8 cellular contexts compared by ENCODE assay signal in the genomic region with DNA sequence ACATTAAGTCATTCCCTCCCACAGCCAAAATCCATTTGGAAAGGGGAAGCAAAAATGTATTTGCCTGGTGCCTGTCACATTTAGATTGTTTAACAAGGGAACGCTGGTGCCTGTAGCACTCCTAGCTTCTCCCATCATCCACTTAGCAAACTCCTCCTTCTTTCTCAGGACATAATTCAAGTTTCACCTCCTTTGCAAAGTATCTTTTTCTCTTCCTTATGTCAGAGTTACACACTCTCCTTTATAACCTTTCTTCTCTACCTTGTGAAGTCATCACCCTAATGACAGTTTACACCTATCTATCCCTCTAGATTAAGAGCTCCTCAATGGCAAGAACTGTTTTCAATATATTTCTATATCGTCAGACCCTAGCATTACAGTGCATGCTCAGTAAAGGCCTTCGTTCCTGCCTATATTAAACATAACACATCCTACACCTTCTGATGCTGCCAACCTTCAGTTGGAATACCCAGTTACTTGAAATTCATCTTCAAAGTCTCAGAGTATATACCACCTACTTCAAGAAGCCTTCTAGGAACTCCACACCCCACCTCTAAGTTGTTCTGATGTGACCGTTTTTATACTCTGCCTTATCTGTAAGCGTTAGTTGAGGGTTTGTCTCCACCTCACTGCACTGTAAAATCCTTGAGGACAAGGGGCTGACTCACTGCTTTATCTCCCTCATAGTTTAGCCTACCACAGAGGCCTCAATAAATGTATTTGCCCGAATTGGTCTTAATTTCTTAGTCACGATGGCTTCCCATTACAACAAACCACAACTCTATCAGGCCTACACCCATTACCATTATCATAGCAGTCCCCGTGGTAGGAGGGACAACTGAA. TPM values are rescaled to one million over a fixed set of nuclear protein-coding genes. Genes with fewer than 3 reads are reported as not detected.
DNase-seq lines count a peak whose midpoint lies in the region; ATAC-seq, FAIRE-seq and TF ChIP-seq lines count a peak whose summit lies in the region.

No MANE protein-coding gene starts in this region.

- no peak overlapping the region for H3K4me2 ChIP-seq in keratinocyte (ENCODE audit: control insufficient read depth, extremely low read depth, insufficient read depth, low read depth, low read length)

- no peak for DNase-seq in activated naive CD4-positive, alpha-beta T cell treated with anti-CD3 and anti-CD28 coated beads for 36 hours
- no peak for DNase-seq in activated naive CD4-positive, alpha-beta T cell treated with Interleukin-2 at 50 U/mL for 16 hours
- no peak for DNase-seq in activated naive CD8-positive, alpha-beta T cell treated with anti-CD3 and anti-CD28 coated beads for 36 hours
- no peak for DNase-seq in keratinocyte (ENCODE audit: low read depth, low spot score)
- DNase-seq in type B pancreatic cell (ENCODE audit: extremely low spot score, unreplicated experiment): no peak
- DNase-seq in tibial artery: no peak
- no peak for DNase-seq in SW480 (ENCODE audit: low spot score)

- H3K9me1 ChIP-seq in keratinocyte (ENCODE audit: control insufficient read depth, extremely low read depth, insufficient read depth, low read length): no peaks in the 10 kb centered on the region

- no peak overlapping the region for H2AFZ ChIP-seq in keratinocyte (ENCODE audit: control insufficient read depth, low read length)

- TF ChIP-seq CTCF in keratinocyte (optimal IDR thresholded peaks at IDR 0.05 in 1 of 3, IDR thresholded peaks at IDR 0.05 in 1 of 3, conservative IDR thresholded peaks at IDR 0.05 in 1 of 3; ENCODE audit: extremely low read depth in 1 of 3, insufficient read depth in 2 of 3, low read length in 3 of 3): no peak
- no peak for TF ChIP-seq CTCF in type B pancreatic cell (conservative IDR thresholded peaks at IDR 0.05)
- no peak for TF ChIP-seq CTCF in tibial artery (IDR thresholded peaks at IDR 0.05)

- no peak overlapping the region for H3K4me3 ChIP-seq in keratinocyte (ENCODE audit: control insufficient read depth in 2 of 3, extremely low read depth in 1 of 3, insufficient read depth in 2 of 3, low read depth in 1 of 3, low read length in 3 of 3)
- H3K4me3 ChIP-seq in tibial artery: no peak overlapping the region

- peak; percentile 69 for FAIRE-seq in keratinocyte (lab: Jason Lieb, UNC)

- no peaks in the 10 kb centered on the region for H3K27me3 Mint-ChIP-seq in activated naive CD4-positive, alpha-beta T cell treated with anti-CD3 and anti-CD28 coated beads for 36 hours (ENCODE audit: low read depth)
- H3K27me3 Mint-ChIP-seq in activated naive CD8-positive, alpha-beta T cell treated with anti-CD3 and anti-CD28 coated beads for 36 hours: no peaks in the 10 kb centered on the region
- no peaks in the 10 kb centered on the region for H3K27me3 Mint-ChIP-seq in type B pancreatic cell

- peak overlapping the region; percentile 3 for H3K4me3 Mint-ChIP-seq in activated naive CD4-positive, alpha-beta T cell treated with anti-CD3 and anti-CD28 coated beads for 36 hours
- peak overlapping the region; percentile 68 for H3K4me3 Mint-ChIP-seq in activated naive CD8-positive, alpha-beta T cell treated with anti-CD3 and anti-CD28 coated beads for 36 hours
- H3K4me3 Mint-ChIP-seq in type B pancreatic cell: peak overlapping the region; percentile 67

- ATAC-seq in HG02759 (IDR thresholded peaks at IDR 0.05; ENCODE audit: unreplicated experiment): no peak

- H3K27ac ChIP-seq in keratinocyte (ENCODE audit: control insufficient read depth, insufficient read depth, low read length) (peak overlapping the region; percentile 0), tibial artery (peak overlapping the region in 1 of 2 donors; percentile 1)

- H3K27me3 ChIP-seq in keratinocyte (ENCODE audit: control insufficient read depth, extremely low read depth, insufficient read depth, low read length): no peaks in the 10 kb centered on the region
- no peaks in the 10 kb centered on the region for H3K27me3 ChIP-seq in tibial artery

- H3K36me3 ChIP-seq in keratinocyte (ENCODE audit: control insufficient read depth in 2 of 2, extremely low read depth in 1 of 2, insufficient read depth in 2 of 2, low read length in 2 of 2) (no peaks in the 10 kb centered on the region), tibial artery (no peaks in the 10 kb centered on the region)

- dilution Hi-C loops in keratinocyte (cut with MboI; ENCODE audit: extremely low pct_ligation_motif_present, low sequenced_read_pairs): no loop called here

- H3K27ac Mint-ChIP-seq in activated naive CD4-positive, alpha-beta T cell treated with anti-CD3 and anti-CD28 coated beads for 36 hours: no peak overlapping the region
- H3K27ac Mint-ChIP-seq in activated naive CD8-positive, alpha-beta T cell treated with anti-CD3 and anti-CD28 coated beads for 36 hours: peak overlapping the region; percentile 10
- peak overlapping the region; percentile 71 for H3K27ac Mint-ChIP-seq in type B pancreatic cell

- no peaks in the 10 kb centered on the region for H3K9me3 ChIP-seq in keratinocyte (ENCODE audit: control insufficient read depth, low read depth, low read length)
- no peaks in the 10 kb centered on the region for H3K9me3 ChIP-seq in tibial artery

- H3K9ac ChIP-seq in keratinocyte (ENCODE audit: control insufficient read depth, extremely low read depth, insufficient read depth, low read length): no peak overlapping the region

- intact Hi-C loops in activated naive CD4-positive, alpha-beta T cell treated with anti-CD3 and anti-CD28 coated beads for 36 hours (cut with micrococcal nuclease): loop anchor here (1.0 to 5.0 kb wide), 8 partner anchors 14 to 847 kb away; a partner anchor contains a TSS
- intact Hi-C loops in tibial artery (cut with DNase I; ENCODE audit: low total_unique reads): loop anchor here (10.0 kb wide), 1 partner anchor 95 kb away; no protein-coding TSS in a partner anchor

- H3K79me2 ChIP-seq in keratinocyte (ENCODE audit: control insufficient read depth, insufficient read depth, low read length): peaks cover 35% of the 10 kb centered on the region

- peaks cover 41% of the 10 kb centered on the region for H3K4me1 Mint-ChIP-seq in activated naive CD4-positive, alpha-beta T cell treated with anti-CD3 and anti-CD28 coated beads for 36 hours (ENCODE audit: low read depth)
- H3K4me1 Mint-ChIP-seq in activated naive CD8-positive, alpha-beta T cell treated with anti-CD3 and anti-CD28 coated beads for 36 hours: peaks cover 32% of the 10 kb centered on the region
- peaks cover 19% of the 10 kb centered on the region for H3K4me1 Mint-ChIP-seq in type B pancreatic cell (ENCODE audit: unreplicated experiment)

- H4K20me1 ChIP-seq in keratinocyte (ENCODE audit: control insufficient read depth, extremely low read depth, insufficient read depth, low read length): no peaks in the 10 kb centered on the region

- H3K9me3 Mint-ChIP-seq in activated naive CD4-positive, alpha-beta T cell treated with anti-CD3 and anti-CD28 coated beads for 36 hours: no peaks in the 10 kb centered on the region
- peaks cover 2% of the 10 kb centered on the region for H3K9me3 Mint-ChIP-seq in activated naive CD8-positive, alpha-beta T cell treated with anti-CD3 and anti-CD28 coated beads for 36 hours
- no peaks in the 10 kb centered on the region for H3K9me3 Mint-ChIP-seq in type B pancreatic cell

- H3K4me1 ChIP-seq in keratinocyte (ENCODE audit: control insufficient read depth, extremely low read depth, insufficient read depth, low read length): peaks cover 30% of the 10 kb centered on the region
- H3K4me1 ChIP-seq in tibial artery: peaks cover 0 to 22% (median 7%) of the 10 kb centered on the region in 4 donors

- H3K36me3 Mint-ChIP-seq in activated naive CD4-positive, alpha-beta T cell treated with anti-CD3 and anti-CD28 coated beads for 36 hours (ENCODE audit: low read depth): peaks cover 5% of the 10 kb centered on the region
- H3K36me3 Mint-ChIP-seq in activated naive CD8-positive, alpha-beta T cell treated with anti-CD3 and anti-CD28 coated beads for 36 hours: peaks cover 4% of the 10 kb centered on the region
- H3K36me3 Mint-ChIP-seq in type B pancreatic cell: no peaks in the 10 kb centered on the region

- CTCF ChIA-PET in activated naive CD4-positive, alpha-beta T cell treated with anti-CD3 and anti-CD28 coated beads for 36 hours (lab: Charles Lee): interaction anchor here (1.2 kb wide), 1 partner anchor 23 kb away, joined by 3 read pairs; no protein-coding TSS in a partner anchor

RNA-seq across cellular contexts. Expression of a gene that starts 1.0 kb away (rescaled TPM):
- 10 to 100 TPM; 56.0 to 57.0 TPM for total RNA-seq in activated naive CD4-positive, alpha-beta T cell treated with anti-CD3 and anti-CD28 coated beads for 36 hours
- total RNA-seq in activated naive CD8-positive, alpha-beta T cell treated with anti-CD3 and anti-CD28 coated beads for 36 hours: 10 to 100 TPM; 53.5 to 55.0 TPM
- 19.4 to 35.3 TPM (median 33.2 TPM) in 3 replicates for polyA plus RNA-seq in keratinocyte
- polyA plus RNA-seq in keratinocyte (2011; ENCODE audit: low read depth): 19.7 TPM
- polyA plus RNA-seq in keratinocyte (2011; cell fraction: cytosol; rRNA removed): 18.5 and 34.7 TPM in 2 replicates
- polyA plus RNA-seq in keratinocyte (2011; cell fraction: nucleus; rRNA removed): 21.6 and 29.4 TPM in 2 replicates
- polyA plus RNA-seq in keratinocyte (2012; ENCODE audit: low replicate concordance): 20.2 and 20.4 TPM in 2 replicates
- 9.4 to 59.2 TPM (median 30.4 TPM) in 3 replicates for polyA minus RNA-seq in keratinocyte
- polyA minus RNA-seq in keratinocyte (2011; cell fraction: cytosol; rRNA and poly(A)+ RNA removed): 37.0 TPM
- polyA minus RNA-seq in keratinocyte (2011; cell fraction: nucleus; rRNA and poly(A)+ RNA removed): 20.6 and 38.0 TPM in 2 replicates
- 49.4 and 50.7 TPM in 2 replicates for total RNA-seq in type B pancreatic cell (ENCODE audit: low replicate concordance)

Comparison
In these comparisons a context has a peak if more than half of its experiments do, and no peak if none do; other contexts are left out.
1. H3K4me3 Mint-ChIP-seq: peak in every context shown above with its lines; median percentile 68 in activated naive CD8-positive, alpha-beta T cell treated with anti-CD3 and anti-CD28 coated beads for 36 hours; 67 in type B pancreatic cell; 3 in activated naive CD4-positive, alpha-beta T cell treated with anti-CD3 and anti-CD28 coated beads for 36 hours.